ENCODE assay signal across 23 cellular contexts in the genomic region with DNA sequence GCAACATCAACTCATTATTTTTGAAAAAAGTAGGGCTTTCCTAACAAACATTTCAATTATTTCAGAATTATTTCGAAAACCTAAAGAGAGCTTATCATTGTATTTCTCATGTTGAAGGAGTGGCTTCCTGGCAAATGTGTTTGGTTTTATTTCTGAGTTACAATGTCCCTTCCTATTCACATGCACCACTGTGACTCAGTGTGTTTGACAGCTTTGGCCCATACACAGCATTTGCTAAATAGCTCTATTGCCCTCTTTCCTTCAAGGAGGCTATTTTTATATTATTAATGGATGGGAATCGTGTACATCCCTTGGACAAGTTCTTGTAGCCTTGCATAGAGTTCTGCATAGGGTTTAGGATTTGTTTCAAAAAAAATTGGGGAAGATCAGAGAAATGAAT.
DNase-seq lines count a peak whose midpoint lies in the region; ATAC-seq, FAIRE-seq and TF ChIP-seq lines count a peak whose summit lies in the region.
"Had no signal": no experiment of that assay in that cellular context is flagged by ENCODE, and none has a peak within 500 bp of the region (broad histone marks: within the 10 kb centered on the region; RNA-seq: fewer than 3 reads in every experiment).

No MANE protein-coding gene starts in this region.

- no TSS peak for BruUV-seq in endothelial cell of umbilical vein (replicated peaks; lab: Mats Ljungman, UMichigan)

- no peak overlapping the region for H3K9ac ChIP-seq in endothelial cell of umbilical vein (replicated peaks; ENCODE audit: extremely low read depth, insufficient read depth, low read length)
- H3K9ac ChIP-seq: KMS-11 had no signal

- no peak overlapping the region for H3K27ac ChIP-seq in endothelial cell of umbilical vein (ENCODE audit: insufficient read depth, low read depth, low read length)
- peak overlapping the region; percentile 37 for H3K27ac ChIP-seq in right cardiac atrium (ENCODE audit: low read length)
- no peak overlapping the region for H3K27ac ChIP-seq in aorta (ENCODE audit: low read depth in 1 of 2, low read length in 2 of 2)
- H3K27ac ChIP-seq: 22Rv1, body of pancreas, KMS-11 had no signal

- dilution Hi-C loops in endothelial cell of umbilical vein (cut with MboI; ENCODE audit: extremely low pct_ligation_motif_present, low sequenced_read_pairs) = no loop called here

- 43% methylated on average over 2 of the region's 2 CpGs for WGBS in right cardiac atrium
- 3 to 11% methylated on average over 2 of the region's 2 CpGs for WGBS in aorta, 2 donors

- no peaks in the 10 kb centered on the region for H3K9me1 ChIP-seq in endothelial cell of umbilical vein (replicated peaks; ENCODE audit: control insufficient read depth, extremely low read depth, insufficient read depth, low read length)

- no peak overlapping the region for H2AFZ ChIP-seq in endothelial cell of umbilical vein (ENCODE audit: low read depth, low read length)

- CTCF ChIA-PET in endothelial cell of umbilical vein (lab: Charles Lee) = no interaction called here

- DNase-seq in Right ventricle myocardium inferior (ENCODE audit: missing footprints) = no peak
- DNase-seq in cardiac septum (ENCODE audit: low spot score) = no peak
- DNase-seq in endothelial cell of umbilical vein (ENCODE audit: low read depth, low spot score) = peak; percentile 30
- DNase-seq in right cardiac atrium = no peak
- no peak for DNase-seq in aorta
- DNase-seq in NK-92 (lab: John Stamatoyannopoulos, UW; ENCODE audit: unreplicated experiment) = no peak
- DNase-seq: activated CD4-positive, alpha-beta T cell treated with anti-CD3 and anti-CD28 coated beads for 36 hours; body of pancreas; CD8-positive, alpha-beta memory T cell; GDM1; HCEC 1CT; NCI-H226; NCI-H774; small intestine; stimulated activated CD4-positive, alpha-beta T cell treated with anti-CD3 and anti-CD28 coated beads, Interleukin-2, amount 100 ng/mL, for 24 hours; SW 1271 had no signal

- TF ChIP-seq POLR2A in endothelial cell of umbilical vein (IDR thresholded peaks at IDR 0.05; ENCODE audit: low read depth, low read length) = no peak

- H3K9me3 ChIP-seq in endothelial cell of umbilical vein (replicated peaks; ENCODE audit: control insufficient read depth, insufficient read depth, low read length) (no peaks in the 10 kb centered on the region), right cardiac atrium (ENCODE audit: control insufficient read depth, low read length) (no peaks in the 10 kb centered on the region), aorta (ENCODE audit: control insufficient read depth, low read length) (no peaks in the 10 kb centered on the region)
- H3K9me3 ChIP-seq: body of pancreas had no signal

- H3K36me3 ChIP-seq in endothelial cell of umbilical vein (ENCODE audit: control insufficient read depth in 2 of 2, extremely low read depth in 1 of 2, insufficient read depth in 2 of 2, low read length in 2 of 2) (no peaks in the 10 kb centered on the region), aorta (ENCODE audit: control insufficient read depth in 1 of 2, insufficient read depth in 2 of 2, low read length in 1 of 2) (no peaks in the 10 kb centered on the region)

- POLR2A ChIA-PET in endothelial cell of umbilical vein (lab: Charles Lee) = no interaction called here

- no peaks in the 10 kb centered on the region for H3K79me2 ChIP-seq in endothelial cell of umbilical vein (ENCODE audit: control insufficient read depth, insufficient read depth, low read length)

- no peaks in the 10 kb centered on the region for H4K20me1 ChIP-seq in endothelial cell of umbilical vein (replicated peaks; ENCODE audit: control insufficient read depth, extremely low read depth, insufficient read depth, low read length)

- H3K4me2 ChIP-seq in endothelial cell of umbilical vein (ENCODE audit: insufficient read depth, low read length) = no peak overlapping the region
- H3K4me2 ChIP-seq: KMS-11 had no signal

- H3K27me3 ChIP-seq in endothelial cell of umbilical vein (ENCODE audit: control insufficient read depth in 2 of 2, insufficient read depth in 2 of 2, low read length in 2 of 2) = no peaks in the 10 kb centered on the region
- H3K27me3 ChIP-seq in right cardiac atrium (ENCODE audit: control insufficient read depth, insufficient read depth) = no peaks in the 10 kb centered on the region
- H3K27me3 ChIP-seq in aorta (ENCODE audit: control insufficient read depth in 1 of 2, insufficient read depth in 2 of 2, low read length in 1 of 2) = no peaks in the 10 kb centered on the region
- H3K27me3 ChIP-seq: body of pancreas had no signal

- H3K4me1 ChIP-seq in endothelial cell of umbilical vein (ENCODE audit: control insufficient read depth, extremely low read depth, insufficient read depth, low read length) = no peaks in the 10 kb centered on the region
- peaks cover 3% of the 10 kb centered on the region for H3K4me1 ChIP-seq in right cardiac atrium (ENCODE audit: control insufficient read depth, insufficient read depth, low read length)
- H3K4me1 ChIP-seq in aorta (ENCODE audit: control insufficient read depth in 1 of 2, insufficient read depth in 2 of 2, low read length in 2 of 2) = peaks cover 4% of the 10 kb centered on the region in 2 donors
- H3K4me1 ChIP-seq: body of pancreas had no signal

- FAIRE-seq in endothelial cell of umbilical vein (lab: Jason Lieb, UNC) = no peak
- FAIRE-seq: colon, small intestine had no signal

- H3K4me3 ChIP-seq in endothelial cell of umbilical vein (replicated peaks in 1 of 3; ENCODE audit: insufficient read depth in 1 of 3, low read depth in 1 of 3, low read length in 3 of 3) (no peak overlapping the region), right cardiac atrium (ENCODE audit: low read length) (no peak overlapping the region), aorta (ENCODE audit: low read length in 2 of 2) (no peak overlapping the region)
- H3K4me3 ChIP-seq: body of pancreas had no signal

- no peak for TF ChIP-seq CTCF in endothelial cell of umbilical vein (IDR thresholded peaks at IDR 0.05; ENCODE audit: extremely low read depth in 1 of 2, insufficient read depth in 1 of 2, low read depth in 1 of 2, low read length in 2 of 2)

- ATAC-seq in Right ventricle myocardium inferior = peak; percentile 87
- peak; percentile 86 to 90 for ATAC-seq in right cardiac atrium
- peak; percentile 77 for ATAC-seq in aorta (ENCODE audit: low FRiP score)
- ATAC-seq in GM18907 (IDR thresholded peaks at IDR 0.05; ENCODE audit: unreplicated experiment) = no peak
- ATAC-seq in HG03159 (IDR thresholded peaks at IDR 0.05; ENCODE audit: unreplicated experiment) = no peak
- ATAC-seq: activated CD4-positive, alpha-beta T cell treated with anti-CD3 and anti-CD28 coated beads for 36 hours; body of pancreas; left lobe of liver; stimulated activated effector memory CD8-positive, alpha-beta T cell treated with anti-CD3 and anti-CD28 coated beads, Interleukin-12 subunit alpha, Interleukin-12 subunit beta, amount 100 ng/mL, for 72 hours had no signal

- intact Hi-C loops in Right ventricle myocardium inferior (cut with DNase I) (no loop called here), cardiac septum (cut with DNase I) (no loop called here), endothelial cell of umbilical vein (cut with micrococcal nuclease) (no loop called here), right cardiac atrium (cut with DNase I) (no loop called here), aorta (cut with DNase I) (loop anchor here in 1 of 2 donors (10.0 kb wide), 1 partner anchor 212 kb away; a partner anchor contains a TSS)

TF ChIP-seq in endothelial cell of umbilical vein, 7 proteins besides CTCF, POLR2A, EP300 and RAD21:
- TF ChIP-seq, protein P1, sequence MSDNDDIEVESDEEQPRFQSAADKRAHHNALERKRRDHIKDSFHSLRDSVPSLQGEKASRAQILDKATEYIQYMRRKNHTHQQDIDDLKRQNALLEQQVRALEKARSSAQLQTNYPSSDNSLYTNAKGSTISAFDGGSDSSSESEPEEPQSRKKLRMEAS (IDR thresholded peaks at IDR 0.05; ENCODE audit: insufficient read depth, insufficient read length) = no peak
- TF ChIP-seq JUN (IDR thresholded peaks at IDR 0.05; ENCODE audit: borderline replicate concordance, insufficient read depth, insufficient read length, low read depth) (no peak), FOS (IDR thresholded peaks at IDR 0.05; ENCODE audit: borderline replicate concordance, insufficient read depth, low read length) (no peak)
TF ChIP-seq in endothelial cell of umbilical vein: peak in this region for 0.

Comparison
In these comparisons a context has a peak if more than half of its experiments do, and no peak if none do; other contexts are left out.
1. ATAC-seq: peak in Right ventricle myocardium inferior (single experiment), right cardiac atrium (2 of 2) and aorta (single experiment); none in GM18907 (single experiment) and HG03159 (single experiment).